26 cellular contexts compared by ENCODE assay signal in genomic region chr17:33572615-33573014, GRCh38.
DNase-seq lines count a peak whose midpoint lies in the region; ATAC-seq, FAIRE-seq and TF ChIP-seq lines count a peak whose summit lies in the region.
"Had no signal": no experiment of that assay in that cellular context is flagged by ENCODE, and none has a peak within 500 bp of the region (broad histone marks: within the 10 kb centered on the region; RNA-seq: fewer than 3 reads in every experiment).

No MANE protein-coding gene starts in this region.

- H3K4me1 Mint-ChIP-seq in WTC11 = peaks cover 13% of the 10 kb centered on the region
- H3K4me1 Mint-ChIP-seq: CD8-positive, alpha-beta memory T cell; stimulated activated naive CD8-positive, alpha-beta T cell treated with anti-CD3 and anti-CD28 coated beads, Interleukin-15, amount 100 ng/mL, for 72 hours had no signal

- DNase-seq in SK-N-SH (no peak), WTC11 (ENCODE audit: low spot score) (peak; percentile 18), iPS-NIHi7 (ENCODE audit: extremely low spot score) (peak; percentile 75), urothelium cell line (ENCODE audit: low spot score) (peak; percentile 33), retina (no peak), NCI-H524 (lab: John Stamatoyannopoulos, UW) (no peak), Kasumi-1 (lab: John Stamatoyannopoulos, UW) (no peak)
- DNase-seq: activated CD4-positive, alpha-beta T cell treated with anti-CD3 and anti-CD28 coated beads, Interleukin-2, amount 50 U/mL, for 48 hours; activated effector memory CD4-positive, alpha-beta T cell treated with Interleukin-2 at 50 U/mL for 16 hours; AML-193; CD8-positive, alpha-beta memory T cell; dermis blood vessel endothelial cell; HCEC 1CT; left lung; MM.1S; mucosa of descending colon; NCI-H748 treated with DMSO at 0.1 percent for 48 hours; stimulated activated CD4-positive, alpha-beta T cell treated with anti-CD3 and anti-CD28 coated beads, Interleukin-4, amount 100 ng/mL, for 1 hour; stimulated activated naive CD8-positive, alpha-beta T cell treated with anti-CD3 and anti-CD28 coated beads, Interleukin-15, amount 100 ng/mL, for 72 hours; transverse colon had no signal

- no peaks in the 10 kb centered on the region for H3F3A ChIP-seq in SK-N-SH (replicated peaks; ENCODE audit: insufficient read depth)

- ATAC-seq in SK-N-SH treated with all-trans-retinoic acid at 6 μM for 48 hours = no peak
- ATAC-seq in WTC11 = peak; percentile 63; the same call in 1 of the 2 replicates
- ATAC-seq: gastroesophageal sphincter; left lung; mucosa of descending colon; stimulated activated naive CD8-positive, alpha-beta T cell treated with anti-CD3 and anti-CD28 coated beads, Interleukin-15, amount 100 ng/mL, for 72 hours had no signal

- no peak overlapping the region for H3K27ac ChIP-seq in SK-N-SH (ENCODE audit: low read depth in 2 of 2, low read length in 1 of 2)
- H3K27ac ChIP-seq: 22Rv1, cardiac muscle cell, gastroesophageal sphincter, left lung, neutrophil, transverse colon had no signal

- no peaks in the 10 kb centered on the region for H3K79me2 ChIP-seq in SK-N-SH (ENCODE audit: insufficient read depth)

- FAIRE-seq in urothelium cell line (lab: Jason Lieb, UNC) = no peak

- no peaks in the 10 kb centered on the region for H3K36me3 ChIP-seq in SK-N-SH (replicated peaks in 1 of 2; ENCODE audit: control insufficient read depth in 1 of 2, insufficient read depth in 2 of 2, low read length in 1 of 2)
- H3K36me3 ChIP-seq: cardiac muscle cell, gastroesophageal sphincter, left lung, neutrophil, transverse colon had no signal

- no peaks in the 10 kb centered on the region for H3K9me3 ChIP-seq in SK-N-SH
- H3K9me3 ChIP-seq: gastroesophageal sphincter, left lung, mucosa of descending colon, neutrophil, transverse colon had no signal

- H3K27me3 Mint-ChIP-seq in WTC11 (ENCODE audit: low read depth) = peaks cover 15% of the 10 kb centered on the region

- no peak overlapping the region for H3K9ac ChIP-seq in SK-N-SH

- TF ChIP-seq CTCF in SK-N-SH (IDR thresholded peaks at IDR 0.05) (no peak), WTC11 (IDR thresholded peaks at IDR 0.05) (no peak)

- no peak for TF ChIP-seq EP300 in SK-N-SH (IDR thresholded peaks at IDR 0.05; ENCODE audit: borderline replicate concordance in 1 of 2, low read depth in 1 of 2, low read length in 1 of 2)

- no peaks in the 10 kb centered on the region for H3K9me2 ChIP-seq in SK-N-SH

- H4K20me1 ChIP-seq in SK-N-SH (ENCODE audit: insufficient read depth) = no peaks in the 10 kb centered on the region

- no peak for TF ChIP-seq RAD21 in SK-N-SH (IDR thresholded peaks at IDR 0.05; ENCODE audit: low read length)

- POLR2A ChIA-PET in SK-N-SH (lab: Yijun Ruan, JAX) = no interaction called here
- POLR2A ChIA-PET in WTC11 (lab: Charles Lee) = no interaction called here

- H3K27ac Mint-ChIP-seq in WTC11 = no peak overlapping the region
- H3K27ac Mint-ChIP-seq: CD8-positive, alpha-beta memory T cell; stimulated activated naive CD8-positive, alpha-beta T cell treated with anti-CD3 and anti-CD28 coated beads, Interleukin-15, amount 100 ng/mL, for 72 hours had no signal

- no peaks in the 10 kb centered on the region; the same call in 1 of the 2 replicates for H3K9me3 Mint-ChIP-seq in WTC11

- no peak overlapping the region for H2AFZ ChIP-seq in SK-N-SH (ENCODE audit: low read depth)

- no peaks in the 10 kb centered on the region for H3K27me3 ChIP-seq in SK-N-SH (ENCODE audit: insufficient read depth)
- H3K27me3 ChIP-seq: cardiac muscle cell, transverse colon had no signal

- no peak overlapping the region for H3K4me3 Mint-ChIP-seq in WTC11
- H3K4me3 Mint-ChIP-seq: CD8-positive, alpha-beta memory T cell; stimulated activated naive CD8-positive, alpha-beta T cell treated with anti-CD3 and anti-CD28 coated beads, Interleukin-15, amount 100 ng/mL, for 72 hours had no signal

- CTCF ChIA-PET in SK-N-SH (lab: Yijun Ruan, JAX) = no interaction called here
- CTCF ChIA-PET in WTC11 (lab: Charles Lee) = no interaction called here

- 37% methylated on average over 3 of the region's 3 CpGs for WGBS in SK-N-SH (ENCODE audit: low lambda C conversion rate)

- no peaks in the 10 kb centered on the region for H3K36me3 Mint-ChIP-seq in WTC11
- H3K36me3 Mint-ChIP-seq: CD8-positive, alpha-beta memory T cell had no signal

- no peak overlapping the region for H3K4me2 ChIP-seq in SK-N-SH
- H3K4me2 ChIP-seq: smooth muscle cell had no signal

- no peaks in the 10 kb centered on the region for H3K4me1 ChIP-seq in SK-N-SH (ENCODE audit: control insufficient read depth in 1 of 2, insufficient read depth in 2 of 2, low read depth in 1 of 2, low read length in 1 of 2)
- H3K4me1 ChIP-seq: gastroesophageal sphincter, left lung, transverse colon had no signal

- H3K4me3 ChIP-seq in SK-N-SH (ENCODE audit: low read depth in 2 of 2, low read length in 1 of 2) = no peak overlapping the region
- H3K4me3 ChIP-seq: cardiac muscle cell, gastroesophageal sphincter, left lung, mucosa of descending colon, smooth muscle cell, transverse colon had no signal

TF ChIP-seq in SK-N-SH treated with all-trans-retinoic acid at 6 μM for 48 hours, 23 proteins besides CTCF, POLR2A, EP300 and RAD21 (continues in another document):
- TF ChIP-seq ISL1 (CRISPR knock-in tag; IDR thresholded peaks at IDR 0.05) (no peak), TOX (CRISPR knock-in tag; IDR thresholded peaks at IDR 0.05; ENCODE audit: borderline replicate concordance) (no peak), ZNF565 (CRISPR knock-in tag; conservative IDR thresholded peaks at IDR 0.05; ENCODE audit: low read depth) (no peak), SNAI2 (CRISPR knock-in tag; IDR thresholded peaks at IDR 0.05) (no peak), ZFP30 (CRISPR knock-in tag; IDR thresholded peaks at IDR 0.05) (no peak), ZNF70 (CRISPR knock-in tag; IDR thresholded peaks at IDR 0.05) (no peak)
- TF ChIP-seq, protein P1, sequence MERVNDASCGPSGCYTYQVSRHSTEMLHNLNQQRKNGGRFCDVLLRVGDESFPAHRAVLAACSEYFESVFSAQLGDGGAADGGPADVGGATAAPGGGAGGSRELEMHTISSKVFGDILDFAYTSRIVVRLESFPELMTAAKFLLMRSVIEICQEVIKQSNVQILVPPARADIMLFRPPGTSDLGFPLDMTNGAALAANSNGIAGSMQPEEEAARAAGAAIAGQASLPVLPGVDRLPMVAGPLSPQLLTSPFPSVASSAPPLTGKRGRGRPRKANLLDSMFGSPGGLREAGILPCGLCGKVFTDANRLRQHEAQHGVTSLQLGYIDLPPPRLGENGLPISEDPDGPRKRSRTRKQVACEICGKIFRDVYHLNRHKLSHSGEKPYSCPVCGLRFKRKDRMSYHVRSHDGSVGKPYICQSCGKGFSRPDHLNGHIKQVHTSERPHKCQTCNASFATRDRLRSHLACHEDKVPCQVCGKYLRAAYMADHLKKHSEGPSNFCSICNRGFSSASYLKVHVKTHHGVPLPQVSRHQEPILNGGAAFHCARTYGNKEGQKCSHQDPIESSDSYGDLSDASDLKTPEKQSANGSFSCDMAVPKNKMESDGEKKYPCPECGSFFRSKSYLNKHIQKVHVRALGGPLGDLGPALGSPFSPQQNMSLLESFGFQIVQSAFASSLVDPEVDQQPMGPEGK (CRISPR knock-in tag; IDR thresholded peaks at IDR 0.05; ENCODE audit: borderline replicate concordance) = no peak

TF ChIP-seq in WTC11, 78 proteins besides CTCF, POLR2A, EP300 and RAD21:
- no peak for TF ChIP-seq TCF7 (CRISPR knock-in tag; IDR thresholded peaks at IDR 0.05; ENCODE audit: low read depth)
- TF ChIP-seq, protein P2, sequence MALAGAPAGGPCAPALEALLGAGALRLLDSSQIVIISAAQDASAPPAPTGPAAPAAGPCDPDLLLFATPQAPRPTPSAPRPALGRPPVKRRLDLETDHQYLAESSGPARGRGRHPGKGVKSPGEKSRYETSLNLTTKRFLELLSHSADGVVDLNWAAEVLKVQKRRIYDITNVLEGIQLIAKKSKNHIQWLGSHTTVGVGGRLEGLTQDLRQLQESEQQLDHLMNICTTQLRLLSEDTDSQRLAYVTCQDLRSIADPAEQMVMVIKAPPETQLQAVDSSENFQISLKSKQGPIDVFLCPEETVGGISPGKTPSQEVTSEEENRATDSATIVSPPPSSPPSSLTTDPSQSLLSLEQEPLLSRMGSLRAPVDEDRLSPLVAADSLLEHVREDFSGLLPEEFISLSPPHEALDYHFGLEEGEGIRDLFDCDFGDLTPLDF (CRISPR knock-in tag; IDR thresholded peaks at IDR 0.05) = 0 out of 2 replicates have a peak, but pooled peaks have one; percentile 28

Comparison
In these comparisons a context has a peak if more than half of its experiments do, and no peak if none do; other contexts are left out.
1. DNase-seq: peak in WTC11 (single experiment), iPS-NIHi7 (single experiment) and urothelium cell line (single experiment); none in SK-N-SH (single experiment), retina (single experiment), NCI-H524 (0 of 2) and Kasumi-1 (0 of 2).